In genomic region chr3:179948740-179949139, GRCh38 we compare ENCODE assay signal across 17 cellular contexts.
DNase-seq lines count a peak whose midpoint lies in the region; ATAC-seq and TF ChIP-seq lines count a peak whose summit lies in the region.
"Had no signal": no experiment of that assay in that cellular context is flagged by ENCODE, and none has a peak within 500 bp of the region (broad histone marks: within the 10 kb centered on the region; RNA-seq: fewer than 3 reads in every experiment).

No MANE protein-coding gene starts in this region.

- H3K9me3 Mint-ChIP-seq in neural progenitor cell, result no peaks in the 10 kb centered on the region

- H3K4me3 ChIP-seq in neural progenitor cell, result no peak overlapping the region

- H3K4me1 Mint-ChIP-seq in neural progenitor cell, result peaks cover 4% of the 10 kb centered on the region
- H3K4me1 Mint-ChIP-seq: IgD-negative memory B cell had no signal

- no peaks in the 10 kb centered on the region for H3F3A ChIP-seq in neural progenitor cell (ENCODE audit: low read depth)

- ATAC-seq in HG03135 (IDR thresholded peaks at IDR 0.05; ENCODE audit: unreplicated experiment) (no peak), GM19324 (IDR thresholded peaks at IDR 0.05; ENCODE audit: low FRiP score, unreplicated experiment) (no peak)
- ATAC-seq: Panc1, Right ventricle myocardium inferior had no signal

- no peak overlapping the region for H3K4me3 Mint-ChIP-seq in neural progenitor cell
- H3K4me3 Mint-ChIP-seq: H9, IgD-negative memory B cell had no signal

- no peaks in the 10 kb centered on the region for H3K79me2 ChIP-seq in neural progenitor cell (ENCODE audit: low read depth)

- DNase-seq in NCI-H1694 (lab: John Stamatoyannopoulos, UW) (peak; percentile 16), NCI-H1694 treated with DMSO at 0.1 percent for 48 hours (lab: John Stamatoyannopoulos, UW) (no peak), NCI-H146 treated with DMSO at 0.1 percent for 48 hours (lab: John Stamatoyannopoulos, UW; ENCODE audit: unreplicated experiment) (peak; percentile 52), NCI-H748 (lab: John Stamatoyannopoulos, UW; ENCODE audit: unreplicated experiment) (peak; percentile 27), neural progenitor cell (ENCODE audit: low spot score) (no peak), putamen (ENCODE audit: low spot score) (no peak)
- DNase-seq: 8988T, C1 segment of cervical spinal cord, H9, MV-4-11, SK-N-SH, T-helper 1 cell had no signal

- peaks cover 12% of the 10 kb centered on the region for H3K4me1 ChIP-seq in neural progenitor cell

- H2AFZ ChIP-seq in neural progenitor cell (replicated peaks), result peak overlapping the region; percentile 34

- H3K27me3 ChIP-seq in neural progenitor cell, result no peaks in the 10 kb centered on the region

- H3K4me2 ChIP-seq in neural progenitor cell, result no peak overlapping the region
- H3K4me2 ChIP-seq: SK-N-SH had no signal

- no peaks in the 10 kb centered on the region for H4K20me1 ChIP-seq in neural progenitor cell (ENCODE audit: low read depth)

- H3K27me3 Mint-ChIP-seq in neural progenitor cell (ENCODE audit: insufficient read depth, low read depth), result no peaks in the 10 kb centered on the region

- no peaks in the 10 kb centered on the region for H3K36me3 Mint-ChIP-seq in neural progenitor cell

- no peak overlapping the region for H3K27ac Mint-ChIP-seq in neural progenitor cell
- H3K27ac Mint-ChIP-seq: IgD-negative memory B cell had no signal

- H3K27ac ChIP-seq in neural progenitor cell, result no peak overlapping the region

- no peak for TF ChIP-seq CTCF in neural progenitor cell (IDR thresholded peaks at IDR 0.05)

- no peaks in the 10 kb centered on the region for H3K9me3 ChIP-seq in neural progenitor cell (ENCODE audit: low read depth)
- H3K9me3 ChIP-seq: SK-N-SH had no signal

- no peak overlapping the region for H3K9ac ChIP-seq in neural progenitor cell
- H3K9ac ChIP-seq: SK-N-SH had no signal

- H3K36me3 ChIP-seq in neural progenitor cell, result no peaks in the 10 kb centered on the region

Comparison
In these comparisons a context has a peak if more than half of its experiments do, and no peak if none do; other contexts are left out.
1. DNase-seq: peak in NCI-H1694 (single experiment), NCI-H146 treated with DMSO at 0.1 percent for 48 hours (single experiment) and NCI-H748 (single experiment); none in NCI-H1694 treated with DMSO at 0.1 percent for 48 hours (single experiment), neural progenitor cell (single experiment) and putamen (single experiment).